Comparison of ENCODE assay signal across 8 cellular contexts in genomic region chr1:32107742-32108661, GRCh38. TPM values are rescaled to one million over a fixed set of nuclear protein-coding genes. Genes with fewer than 3 reads are reported as not detected.
DNase-seq lines count a peak whose midpoint lies in the region; ATAC-seq and TF ChIP-seq lines count a peak whose summit lies in the region.

TSS of gene KPNA6 (plus strand) at chr1:32108056. CDS start at chr1:32108131, 75 bp downstream.

- intact Hi-C loops in left ventricle myocardium superior (cut with micrococcal nuclease) = no loop called here
- intact Hi-C loops in prostate gland (cut with DNase I) = no loop called here

- ATAC-seq in HG02852 (IDR thresholded peaks at IDR 0.05; ENCODE audit: unreplicated experiment) = peak; percentile 56
- peak; percentile 89 for ATAC-seq in left ventricle myocardium superior

- H3K36me3 ChIP-seq in prostate gland = no peaks in the 10 kb centered on the region

- H3K4me1 ChIP-seq in prostate gland (replicated peaks) = peaks cover 5% of the 10 kb centered on the region

- H3K9me3 ChIP-seq in prostate gland = no peaks in the 10 kb centered on the region

- under 1% methylated on average over 40 of the region's 45 CpGs for WGBS in prostate gland

- no peaks in the 10 kb centered on the region for H3K27me3 ChIP-seq in prostate gland (replicated peaks; ENCODE audit: insufficient read depth)

- DNase-seq in GM12865 (ENCODE audit: low read depth) (peak; percentile 97), NCI-H187 treated with DMSO at 0.1 percent for 48 hours (lab: John Stamatoyannopoulos, UW) (peak; percentile 70), T-helper 2 cell (peak; percentile 73 to 97 (median 87)), amygdala (lab: John Stamatoyannopoulos, UW) (peak; percentile 16 to 92 (median 80)), left ventricle myocardium superior (peak; percentile 87), prostate gland (ENCODE audit: low spot score) (peak; percentile 87), ureter (ENCODE audit: low spot score) (peak; percentile 92)

- TF ChIP-seq POLR2A in prostate gland (IDR thresholded peaks at IDR 0.05) = peak; percentile 42

- peak within 1 kb of the TSS; percentile 88 to 90 for H3K27ac ChIP-seq in prostate gland

- H3K4me3 ChIP-seq in GM12865 (ENCODE audit: low read depth, low read length) = peak within 1 kb of the TSS; percentile 81
- H3K4me3 ChIP-seq in prostate gland = peak within 1 kb of the TSS; percentile 78 to 95

- TF ChIP-seq CTCF in GM12865 (IDR thresholded peaks at IDR 0.05; ENCODE audit: insufficient read depth, low read depth, low read length, missing control alignments) = no peak
- peak in 2 of 4 experiments; percentile 20 to 21 for TF ChIP-seq CTCF in prostate gland (IDR thresholded peaks at IDR 0.05)

RNA-seq across cellular contexts. Expression of gene KPNA6, which starts in this region (rescaled TPM):
- 78.6 TPM for total RNA-seq in left ventricle myocardium superior
- total RNA-seq in prostate gland = 10 to 100 TPM; 37.9 to 56.9 TPM
- total RNA-seq in ureter = 63.5 TPM

Comparison
In these comparisons a context has a peak if more than half of its experiments do, and no peak if none do; other contexts are left out.
1. Peak in every context shown above with its lines: DNase-seq, ATAC-seq, H3K4me3 ChIP-seq and H3K27ac ChIP-seq.